Comparison of ENCODE assay signal across 16 cellular contexts in the genomic region with DNA sequence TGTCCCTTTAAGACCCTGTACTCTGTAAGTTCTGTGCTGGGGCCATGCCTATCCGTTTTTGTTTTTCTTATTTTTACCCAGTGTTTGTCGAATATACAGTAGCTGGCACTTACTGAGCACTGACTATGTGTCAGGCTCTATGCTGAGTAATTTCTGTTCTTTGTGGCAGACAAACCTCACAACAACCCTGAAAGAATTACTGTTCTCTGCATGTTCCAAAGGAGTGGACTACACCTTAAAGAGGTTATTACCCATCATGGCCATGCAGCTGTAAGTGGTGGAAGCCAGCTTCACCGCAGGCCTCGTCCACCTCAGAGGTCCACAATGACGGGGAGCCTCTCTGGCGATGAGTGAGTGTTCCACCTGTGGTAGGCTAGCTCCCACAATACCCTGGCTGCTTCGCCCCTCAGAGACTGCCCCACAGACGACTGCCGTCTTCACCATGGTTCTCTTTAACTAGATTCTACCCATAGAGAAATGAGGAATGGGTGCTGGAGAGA. TPM values are rescaled to one million over a fixed set of nuclear protein-coding genes. Genes with fewer than 3 reads are reported as not detected.
A peak's percentile ranks its signal among the peaks of the same experiment; 100 is the strongest.
DNase-seq lines count a peak whose midpoint lies in the region; ATAC-seq and FAIRE-seq lines count a peak whose summit lies in the region.
"Had no signal": no experiment of that assay in that cellular context is flagged by ENCODE, and none has a peak within 500 bp of the region (broad histone marks: within the 10 kb centered on the region; RNA-seq: fewer than 3 reads in every experiment).

No MANE protein-coding gene starts in this region.

- ATAC-seq in activated T-cell treated with anti-CD3 and anti-CD28 coated beads, Interleukin-2, amount 50 U/mL, for 4 hours = peak; percentile 38 to 47
- ATAC-seq in GM21529 (IDR thresholded peaks at IDR 0.05; ENCODE audit: unreplicated experiment) (peak; percentile 60), HG03378 (IDR thresholded peaks at IDR 0.05; ENCODE audit: unreplicated experiment) (peak; percentile 43)
- peak; percentile 62 for ATAC-seq in stimulated activated naive CD8-positive, alpha-beta T cell treated with anti-CD3 and anti-CD28 coated beads, Interleukin-15, amount 100 ng/mL, for 72 hours

- no peaks in the 10 kb centered on the region for H3K27me3 Mint-ChIP-seq in activated T-cell treated with anti-CD3 and anti-CD28 coated beads, Interleukin-2, amount 50 U/mL, for 4 hours (ENCODE audit: low read depth)
- peaks cover 13% of the 10 kb centered on the region for H3K27me3 Mint-ChIP-seq in stimulated activated naive CD8-positive, alpha-beta T cell treated with anti-CD3 and anti-CD28 coated beads, Interleukin-15, amount 100 ng/mL, for 72 hours

- no peak overlapping the region for H3K4me3 Mint-ChIP-seq in activated T-cell treated with anti-CD3 and anti-CD28 coated beads, Interleukin-2, amount 50 U/mL, for 4 hours
- H3K4me3 Mint-ChIP-seq in stimulated activated naive CD8-positive, alpha-beta T cell treated with anti-CD3 and anti-CD28 coated beads, Interleukin-15, amount 100 ng/mL, for 72 hours = no peak overlapping the region

- no peak for FAIRE-seq in frontal cortex (lab: Jason Lieb, UNC)
- FAIRE-seq: G401.6 had no signal

- H3K27ac Mint-ChIP-seq in stimulated activated naive CD8-positive, alpha-beta T cell treated with anti-CD3 and anti-CD28 coated beads, Interleukin-15, amount 100 ng/mL, for 72 hours = peak overlapping the region in 1 of 2 donors; percentile 13

- no peak for DNase-seq in activated T-cell treated with anti-CD3 and anti-CD28 coated beads, Interleukin-2, amount 50 U/mL, for 4 hours
- no peak for DNase-seq in activated T-cell treated with anti-CD3 and anti-CD28 coated beads, Interleukin-2, amount 50 U/mL, for 1 hour
- DNase-seq in stimulated activated naive CD8-positive, alpha-beta T cell treated with anti-CD3 and anti-CD28 coated beads, Interleukin-15, amount 100 ng/mL, for 72 hours = no peak
- DNase-seq in NCI-H2107 (lab: John Stamatoyannopoulos, UW) (no peak), frontal cortex (ENCODE audit: low spot score in 2 of 2) (no peak), SK-N-DZ (ENCODE audit: low spot score) (no peak)
- DNase-seq: ACHN; activated effector memory CD4-positive, alpha-beta T cell treated with Interleukin-2 at 50 U/mL for 16 hours; effector memory CD4-positive, alpha-beta T cell; foreskin fibroblast; NCI-H2171 treated with DMSO at 0.1 percent for 48 hours; SW 1271; upper lobe of left lung had no signal

- peaks cover 61% of the 10 kb centered on the region for H3K4me1 Mint-ChIP-seq in activated T-cell treated with anti-CD3 and anti-CD28 coated beads, Interleukin-2, amount 50 U/mL, for 4 hours (ENCODE audit: low read depth)
- H3K4me1 Mint-ChIP-seq in stimulated activated naive CD8-positive, alpha-beta T cell treated with anti-CD3 and anti-CD28 coated beads, Interleukin-15, amount 100 ng/mL, for 72 hours = peaks cover 91% of the 10 kb centered on the region

- H3K36me3 Mint-ChIP-seq in activated T-cell treated with anti-CD3 and anti-CD28 coated beads, Interleukin-2, amount 50 U/mL, for 4 hours (ENCODE audit: insufficient read depth) = no peaks in the 10 kb centered on the region

- H3K9me3 Mint-ChIP-seq in activated T-cell treated with anti-CD3 and anti-CD28 coated beads, Interleukin-2, amount 50 U/mL, for 4 hours = no peaks in the 10 kb centered on the region
- H3K9me3 Mint-ChIP-seq in stimulated activated naive CD8-positive, alpha-beta T cell treated with anti-CD3 and anti-CD28 coated beads, Interleukin-15, amount 100 ng/mL, for 72 hours = no peaks in the 10 kb centered on the region

RNA-seq across cellular contexts. Expression of a gene that starts 30.1 kb away (rescaled TPM):
- total RNA-seq in activated T-cell treated with anti-CD3 and anti-CD28 coated beads, Interleukin-2, amount 50 U/mL, for 4 hours = under 1 TPM in 1 of 3 donors, not detected in 2; 0.03 TPM
- 0.41 TPM for total RNA-seq in frontal cortex
- 7.6 and 8.1 TPM in 2 replicates for polyA plus RNA-seq in SK-N-DZ (2014; cell fraction: cytosol; rRNA removed)
- 14.4 and 20.7 TPM in 2 replicates for polyA plus RNA-seq in SK-N-DZ (2014; cell fraction: nucleus; rRNA removed)

RNA-seq across cellular contexts. Expression of a gene that starts 46.6 kb away (rescaled TPM):
- total RNA-seq in activated T-cell treated with anti-CD3 and anti-CD28 coated beads, Interleukin-2, amount 50 U/mL, for 4 hours = 10 to 100 TPM; 64.7 to 68.3 (median 66.8) TPM
- 55.4 TPM for total RNA-seq in frontal cortex
- 89.6 and 93.7 TPM in 2 replicates for polyA plus RNA-seq in SK-N-DZ (2014; cell fraction: cytosol; rRNA removed)
- 61.8 and 76.4 TPM in 2 replicates for polyA plus RNA-seq in SK-N-DZ (2014; cell fraction: nucleus; rRNA removed)
